Comparison of ENCODE assay signal across 1 cellular context in genomic region chr17:16444258-16444886, GRCh38.
TF ChIP-seq lines count a peak whose summit lies in the region.

No MANE protein-coding gene starts in this region.

TF ChIP-seq in HepG2, 621 proteins besides CTCF, POLR2A, EP300 and RAD21 (continued from another document):
- no peak for TF ChIP-seq PAXIP1 (CRISPR knock-in tag; conservative IDR thresholded peaks at IDR 0.05)
- TF ChIP-seq TCF7 (IDR thresholded peaks at IDR 0.05; ENCODE audit: low read depth), result no peak
- TF ChIP-seq ATAD3A (CRISPR knock-in tag; IDR thresholded peaks at IDR 0.05), result no peak
- no peak for TF ChIP-seq ZNF225 (CRISPR knock-in tag; IDR thresholded peaks at IDR 0.05)
- no peak for TF ChIP-seq RFXAP (CRISPR knock-in tag; IDR thresholded peaks at IDR 0.05; ENCODE audit: borderline replicate concordance)
- no peak for TF ChIP-seq IKZF5 (CRISPR knock-in tag; IDR thresholded peaks at IDR 0.05)
- no peak for TF ChIP-seq IRF2 (CRISPR knock-in tag; IDR thresholded peaks at IDR 0.05)
- no peak for TF ChIP-seq ZNF44 (CRISPR knock-in tag; IDR thresholded peaks at IDR 0.05)
- no peak for TF ChIP-seq ZBTB40 (IDR thresholded peaks at IDR 0.05)
- TF ChIP-seq ZBTB40 (CRISPR knock-in tag; IDR thresholded peaks at IDR 0.05), result 0 out of 2 replicates have a peak, but pooled peaks have one; percentile 48
- TF ChIP-seq MIER3 (CRISPR knock-in tag; IDR thresholded peaks at IDR 0.05; ENCODE audit: borderline replicate concordance), result no peak
- TF ChIP-seq PPARG (CRISPR knock-in tag; conservative IDR thresholded peaks at IDR 0.05), result no peak
- TF ChIP-seq MXI1 (IDR thresholded peaks at IDR 0.05; ENCODE audit: borderline replicate concordance, low read depth, low read length), result no peak
- TF ChIP-seq SP1 (IDR thresholded peaks at IDR 0.05), result no peak
- TF ChIP-seq SP1 (CRISPR knock-in tag; IDR thresholded peaks at IDR 0.05), result no peak
- TF ChIP-seq CBX5 (CRISPR knock-in tag; IDR thresholded peaks at IDR 0.05; ENCODE audit: borderline replicate concordance), result no peak
- no peak for TF ChIP-seq BRF2 (CRISPR knock-in tag; IDR thresholded peaks at IDR 0.05)
- TF ChIP-seq TEAD2 (CRISPR knock-in tag; IDR thresholded peaks at IDR 0.05), result no peak
- TF ChIP-seq KAT8 (CRISPR knock-in tag; IDR thresholded peaks at IDR 0.05), result no peak
- TF ChIP-seq ZFP36L1 (CRISPR knock-in tag; IDR thresholded peaks at IDR 0.05), result no peak
- no peak for TF ChIP-seq SOX6 (IDR thresholded peaks at IDR 0.05)
- TF ChIP-seq SOX6 (CRISPR knock-in tag; IDR thresholded peaks at IDR 0.05), result no peak
- TF ChIP-seq POLR2AphosphoS5 (IDR thresholded peaks at IDR 0.05; ENCODE audit: low read depth, low read length), result peak; percentile 48; the same call in 1 of the 2 replicates
- no peak for TF ChIP-seq MZF1 (CRISPR knock-in tag; IDR thresholded peaks at IDR 0.05; ENCODE audit: borderline replicate concordance)
- no peak for TF ChIP-seq TRIM24 (CRISPR knock-in tag; IDR thresholded peaks at IDR 0.05)
- TF ChIP-seq MLX (CRISPR knock-in tag; IDR thresholded peaks at IDR 0.05), result no peak
- TF ChIP-seq HOXD1 (CRISPR knock-in tag; IDR thresholded peaks at IDR 0.05), result no peak
- no peak for TF ChIP-seq PREB (CRISPR knock-in tag; IDR thresholded peaks at IDR 0.05)
- no peak for TF ChIP-seq ZNF556 (CRISPR knock-in tag; IDR thresholded peaks at IDR 0.05; ENCODE audit: borderline replicate concordance)
- no peak for TF ChIP-seq ZHX1 (CRISPR knock-in tag; IDR thresholded peaks at IDR 0.05; ENCODE audit: low read depth)
- TF ChIP-seq HDAC1 (CRISPR knock-in tag; IDR thresholded peaks at IDR 0.05), result no peak
- TF ChIP-seq ELF1 (CRISPR knock-in tag; IDR thresholded peaks at IDR 0.05), result no peak
- no peak for TF ChIP-seq ETV6 (CRISPR knock-in tag; conservative IDR thresholded peaks at IDR 0.05)
- TF ChIP-seq KDM6A (CRISPR knock-in tag; IDR thresholded peaks at IDR 0.05; ENCODE audit: low read depth), result no peak
- TF ChIP-seq LCORL (IDR thresholded peaks at IDR 0.05), result no peak
- TF ChIP-seq LCORL (CRISPR knock-in tag; IDR thresholded peaks at IDR 0.05), result 0 out of 2 replicates have a peak, but pooled peaks have one; percentile 45
- TF ChIP-seq SOX13 (IDR thresholded peaks at IDR 0.05), result no peak
- TF ChIP-seq SOX13 (CRISPR knock-in tag; conservative IDR thresholded peaks at IDR 0.05 in 1 of 2, IDR thresholded peaks at IDR 0.05 in 1 of 2), result no peak
- TF ChIP-seq RBM39 (IDR thresholded peaks at IDR 0.05; ENCODE audit: low read depth, low read length, poor library complexity, severe bottlenecking), result peak; percentile 60
- 0 out of 2 replicates have a peak, but pooled peaks have one; percentile 79 for TF ChIP-seq ZBTB38 (CRISPR knock-in tag; IDR thresholded peaks at IDR 0.05)
- no peak for TF ChIP-seq NFRKB (IDR thresholded peaks at IDR 0.05)
- TF ChIP-seq FOSL1 (CRISPR knock-in tag; IDR thresholded peaks at IDR 0.05; ENCODE audit: borderline replicate concordance), result no peak
- TF ChIP-seq HOXA3 (CRISPR knock-in tag; IDR thresholded peaks at IDR 0.05), result no peak
- TF ChIP-seq SRY (CRISPR knock-in tag; IDR thresholded peaks at IDR 0.05), result no peak; the same call in 1 of the 2 replicates
- no peak for TF ChIP-seq NR2C2 (CRISPR knock-in tag; IDR thresholded peaks at IDR 0.05; ENCODE audit: borderline replicate concordance)
- TF ChIP-seq REL (CRISPR knock-in tag; conservative IDR thresholded peaks at IDR 0.05), result no peak
- TF ChIP-seq ZNF446 (CRISPR knock-in tag; IDR thresholded peaks at IDR 0.05), result no peak
- TF ChIP-seq SALL2 (CRISPR knock-in tag; IDR thresholded peaks at IDR 0.05), result 0 out of 2 replicates have a peak, but pooled peaks have one; percentile 9
- TF ChIP-seq ZNF333 (CRISPR knock-in tag; IDR thresholded peaks at IDR 0.05; ENCODE audit: borderline replicate concordance), result no peak
- no peak for TF ChIP-seq RFX3 (CRISPR knock-in tag; IDR thresholded peaks at IDR 0.05)
- TF ChIP-seq POGZ (CRISPR knock-in tag; IDR thresholded peaks at IDR 0.05), result no peak
- no peak for TF ChIP-seq IRF1 (CRISPR knock-in tag; IDR thresholded peaks at IDR 0.05; ENCODE audit: low read depth)
